3 cellular contexts compared by ENCODE assay signal in the genomic region with DNA sequence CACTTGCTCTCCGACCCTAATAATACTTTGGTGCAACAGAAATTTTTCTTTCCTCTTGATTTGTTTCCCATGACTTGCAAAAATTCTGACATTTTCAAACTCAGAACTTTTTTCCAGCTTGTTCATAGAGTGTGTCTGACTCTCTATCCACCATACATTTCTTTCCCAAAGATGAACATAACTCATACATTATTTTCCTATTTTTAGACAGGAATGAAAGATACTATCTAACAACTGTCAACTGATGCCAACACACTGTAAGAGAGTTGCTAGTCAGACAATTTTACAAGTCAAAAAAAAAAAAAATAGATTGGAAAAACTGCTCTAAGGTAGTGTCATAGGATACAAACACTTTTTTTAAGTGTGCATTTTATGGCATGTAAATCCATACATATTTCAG.
TF ChIP-seq lines count a peak whose summit lies in the region.

No MANE protein-coding gene starts in this region.

TF ChIP-seq in SK-N-SH, 30 proteins besides CTCF, POLR2A, EP300 and RAD21:
- TF ChIP-seq, protein P1, sequence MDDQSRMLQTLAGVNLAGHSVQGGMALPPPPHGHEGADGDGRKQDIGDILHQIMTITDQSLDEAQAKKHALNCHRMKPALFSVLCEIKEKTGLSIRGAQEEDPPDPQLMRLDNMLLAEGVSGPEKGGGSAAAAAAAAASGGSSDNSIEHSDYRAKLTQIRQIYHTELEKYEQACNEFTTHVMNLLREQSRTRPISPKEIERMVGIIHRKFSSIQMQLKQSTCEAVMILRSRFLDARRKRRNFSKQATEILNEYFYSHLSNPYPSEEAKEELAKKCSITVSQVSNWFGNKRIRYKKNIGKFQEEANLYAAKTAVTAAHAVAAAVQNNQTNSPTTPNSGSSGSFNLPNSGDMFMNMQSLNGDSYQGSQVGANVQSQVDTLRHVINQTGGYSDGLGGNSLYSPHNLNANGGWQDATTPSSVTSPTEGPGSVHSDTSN (IDR thresholded peaks at IDR 0.05), result peak; percentile 61
- TF ChIP-seq MEF2A (IDR thresholded peaks at IDR 0.05; ENCODE audit: borderline replicate concordance, low read depth), result peak; percentile 72; the same call in 1 of the 2 replicates
- TF ChIP-seq TAF1 (IDR thresholded peaks at IDR 0.05; ENCODE audit: borderline replicate concordance, low read depth, low read length), result no peak
- peak; percentile 27; the same call in 1 of the 2 replicates for TF ChIP-seq JUND (IDR thresholded peaks at IDR 0.05)

TF ChIP-seq in SK-N-SH treated with all-trans-retinoic acid at 6 μM for 48 hours, 23 proteins besides CTCF, POLR2A, EP300 and RAD21 (continued from another document):
- TF ChIP-seq POU6F1 (CRISPR knock-in tag; IDR thresholded peaks at IDR 0.05; ENCODE audit: borderline replicate concordance, low read depth), result no peak
TF ChIP-seq in SK-N-SH treated with all-trans-retinoic acid at 6 μM for 48 hours: peak in this region for 0.

TF ChIP-seq in A549, 52 proteins besides CTCF, POLR2A, EP300 and RAD21 (continued from another document):
- TF ChIP-seq ELK1 (IDR thresholded peaks at IDR 0.05; ENCODE audit: low read depth, low read length), result no peak
